ENCODE assay signal across 20 cellular contexts in genomic region chr22:22180738-22181514, GRCh38.
DNase-seq lines count a peak whose midpoint lies in the region; ATAC-seq, FAIRE-seq and TF ChIP-seq lines count a peak whose summit lies in the region.
"Had no signal": no experiment of that assay in that cellular context is flagged by ENCODE, and none has a peak within 500 bp of the region (broad histone marks: within the 10 kb centered on the region; RNA-seq: fewer than 3 reads in every experiment).

No MANE protein-coding gene starts in this region.

- H3K36me3 Mint-ChIP-seq in nephron progenitor cell (ENCODE audit: low read depth): no peaks in the 10 kb centered on the region

- peak overlapping the region; percentile 41 for H3K4me3 Mint-ChIP-seq in nephron progenitor cell
- H3K4me3 Mint-ChIP-seq: CD4-positive, alpha-beta T cell had no signal

- intact Hi-C loops in HepG2 (cut with micrococcal nuclease; ENCODE audit: unreplicated experiment): no loop called here
- intact Hi-C loops in right lobe of liver (cut with DNase I): no loop called here
- intact Hi-C loops in esophagus muscularis mucosa (cut with DNase I): no loop called here
- intact Hi-C loops in left cardiac atrium (cut with DNase I): no loop called here

- peaks cover 26% of the 10 kb centered on the region for H3K4me1 Mint-ChIP-seq in nephron progenitor cell

- H3K9me3 Mint-ChIP-seq in nephron progenitor cell: no peaks in the 10 kb centered on the region
- H3K9me3 Mint-ChIP-seq: CD4-positive, alpha-beta T cell had no signal

- H3K27me3 ChIP-seq in HepG2 (ENCODE audit: control insufficient read depth in 1 of 2, insufficient read depth in 2 of 2, low read length in 2 of 2) (peaks cover 0 to 15% of the 10 kb centered on the region in 2 experiments; a peak in 3 of 5 replicates), right lobe of liver (no peaks in the 10 kb centered on the region), esophagus muscularis mucosa (peaks cover 0 to 62% (median 0%) of the 10 kb centered on the region in 4 donors)
- H3K27me3 ChIP-seq: Peyer's patch had no signal

- H3K36me3 ChIP-seq in HepG2 (replicated peaks in 1 of 2; ENCODE audit: control insufficient read depth in 1 of 2, insufficient read depth in 2 of 2, low read length in 2 of 2) (no peaks in the 10 kb centered on the region), right lobe of liver (no peaks in the 10 kb centered on the region), esophagus muscularis mucosa (no peaks in the 10 kb centered on the region)
- H3K36me3 ChIP-seq: Peyer's patch had no signal

- H3K27ac ChIP-seq in HepG2 (ENCODE audit: extremely low read length, insufficient read depth, low read length) (no peak overlapping the region), right lobe of liver (no peak overlapping the region), esophagus muscularis mucosa (replicated peaks in 1 of 4) (no peak overlapping the region)
- H3K27ac ChIP-seq: HL-60, Peyer's patch had no signal

- H3K4me2 ChIP-seq in HepG2 (ENCODE audit: low read depth, low read length): peak overlapping the region; percentile 48

- POLR2A ChIA-PET in HepG2 (lab: Yijun Ruan, JAX): no interaction called here

- H3K27ac Mint-ChIP-seq in nephron progenitor cell: no peak overlapping the region
- H3K27ac Mint-ChIP-seq: CD4-positive, alpha-beta T cell had no signal

- no peak for TF ChIP-seq EP300 in HepG2 (IDR thresholded peaks at IDR 0.05; ENCODE audit: low read depth in 2 of 2, low read length in 2 of 2)
- no peak for TF ChIP-seq EP300 in HepG2 (CRISPR knock-in tag; IDR thresholded peaks at IDR 0.05; ENCODE audit: borderline replicate concordance)
- TF ChIP-seq EP300 in esophagus muscularis mucosa (IDR thresholded peaks at IDR 0.05): no peak

- peaks cover 99% of the 10 kb centered on the region for H3K27me3 Mint-ChIP-seq in nephron progenitor cell (ENCODE audit: low read depth, poor library complexity)

- H4K20me1 ChIP-seq in HepG2 (ENCODE audit: insufficient read depth, low read length): no peaks in the 10 kb centered on the region; the same call in 1 of the 2 replicates

- FAIRE-seq in HepG2 (lab: Jason Lieb, UNC): no peak

- 28% methylated on average over 6 of the region's 6 CpGs for WGBS in HepG2 (ENCODE audit: low lambda C conversion rate)
- 64% methylated on average over 5 of the region's 6 CpGs for WGBS in right lobe of liver (ENCODE audit: insufficient coverage, low coverage, low lambda C conversion rate, missing lambda C conversion rate)
- 63% methylated on average over 6 of the region's 6 CpGs for WGBS in esophagus muscularis mucosa

- in situ Hi-C loops in HepG2 (cut with HindIII; ENCODE audit: extremely low pct_ligation_motif_present, low pct_unique_long_range_greater_than_20kb): no loop called here

- H3K79me2 ChIP-seq in HepG2 (ENCODE audit: insufficient read depth, low read length): no peaks in the 10 kb centered on the region

- no peak overlapping the region for H2AFZ ChIP-seq in HepG2 (ENCODE audit: low read length)

- no peak for DNase-seq in HepG2 (ENCODE audit: low spot score)
- DNase-seq in right lobe of liver: no peak
- peak; percentile 78 for DNase-seq in esophagus muscularis mucosa (ENCODE audit: extremely low spot score)
- DNase-seq in nephron progenitor cell: no peak
- no peak for DNase-seq in activated effector memory CD4-positive, alpha-beta T cell treated with Interleukin-2 at 50 U/mL for 16 hours
- DNase-seq in stimulated activated CD4-positive, alpha-beta T cell treated with anti-CD3 and anti-CD28 coated beads, Interleukin-4, amount 100 ng/mL, for 1 hour: no peak
- DNase-seq in left cardiac atrium: no peak
- DNase-seq: CD4-positive, alpha-beta T cell; EL; H7; KG1; NCI-H1048; NCI-H1694; NCI-H2107; NCI-H345; NCI-H774; Peyer's patch; SHP77 treated with DMSO at 0.1 percent for 48 hours had no signal

- no peak for TF ChIP-seq RAD21 in HepG2 (CRISPR knock-in tag; IDR thresholded peaks at IDR 0.05)

- CTCF ChIA-PET in HepG2 (lab: Yijun Ruan, JAX; ENCODE audit: low intra/inter-chr PET ratio, low total read pairs): no interaction called here

- no peaks in the 10 kb centered on the region for H3K9me3 ChIP-seq in HepG2 (ENCODE audit: low read length)
- H3K9me3 ChIP-seq in right lobe of liver: no peaks in the 10 kb centered on the region
- no peaks in the 10 kb centered on the region for H3K9me3 ChIP-seq in esophagus muscularis mucosa
- H3K9me3 ChIP-seq: Peyer's patch had no signal

- TF ChIP-seq POLR2A in HepG2 (IDR thresholded peaks at IDR 0.05; ENCODE audit: insufficient read depth in 1 of 2, low read depth in 2 of 2, low read length in 2 of 2) (no peak), right lobe of liver (IDR thresholded peaks at IDR 0.05) (no peak), esophagus muscularis mucosa (IDR thresholded peaks at IDR 0.05; ENCODE audit: low read depth) (no peak)

- H3K4me1 ChIP-seq in HepG2 (ENCODE audit: insufficient read depth, low read length) (peaks cover 12% of the 10 kb centered on the region), right lobe of liver (no peaks in the 10 kb centered on the region), esophagus muscularis mucosa (no peaks in the 10 kb centered on the region)
- H3K4me1 ChIP-seq: Peyer's patch had no signal

- no TSS peak for BruUV-seq in HepG2 (replicated peaks; lab: Mats Ljungman, UMichigan)

- ATAC-seq in HepG2 (no peak), right lobe of liver (no peak), GM18861 (IDR thresholded peaks at IDR 0.05; ENCODE audit: unreplicated experiment) (no peak), left cardiac atrium (no peak)

- H3K4me3 ChIP-seq in HepG2 (replicated peaks in 1 of 3; ENCODE audit: insufficient read depth in 1 of 3, low read depth in 2 of 3, low read length in 3 of 3) (no peak overlapping the region), right lobe of liver (no peak overlapping the region), esophagus muscularis mucosa (no peak overlapping the region)
- H3K4me3 ChIP-seq: Peyer's patch had no signal

- no peak overlapping the region for H3K9ac ChIP-seq in HepG2 (ENCODE audit: insufficient read depth, low read depth, low read length)

- TF ChIP-seq CTCF in HepG2 (CRISPR knock-in tag; IDR thresholded peaks at IDR 0.05): no peak
- no peak for TF ChIP-seq CTCF in right lobe of liver (IDR thresholded peaks at IDR 0.05)
- TF ChIP-seq CTCF in esophagus muscularis mucosa (IDR thresholded peaks at IDR 0.05): no peak
- TF ChIP-seq CTCF in nephron progenitor cell (IDR thresholded peaks at IDR 0.05): no peak

TF ChIP-seq in HepG2, 621 proteins besides CTCF, POLR2A, EP300 and RAD21 (continues in another document):
- TF ChIP-seq ARID3A (IDR thresholded peaks at IDR 0.05; ENCODE audit: low read depth, low read length) (no peak), SETDB1 (CRISPR knock-in tag; IDR thresholded peaks at IDR 0.05; ENCODE audit: borderline replicate concordance) (no peak), TEF (CRISPR knock-in tag; IDR thresholded peaks at IDR 0.05) (no peak), PRDM15 (CRISPR knock-in tag; IDR thresholded peaks at IDR 0.05) (peak; percentile 84), MXD3 (CRISPR knock-in tag; IDR thresholded peaks at IDR 0.05) (no peak)
